32 cellular contexts compared by ENCODE assay signal in genomic region chr7:146844405-146844804, GRCh38.
DNase-seq lines count a peak whose midpoint lies in the region; ATAC-seq, FAIRE-seq and TF ChIP-seq lines count a peak whose summit lies in the region.
"Had no signal": no experiment of that assay in that cellular context is flagged by ENCODE, and none has a peak within 500 bp of the region (broad histone marks: within the 10 kb centered on the region; RNA-seq: fewer than 3 reads in every experiment).

No MANE protein-coding gene starts in this region.

- H3K9ac ChIP-seq in SK-N-MC (ENCODE audit: insufficient read length), result no peak overlapping the region
- H3K9ac ChIP-seq in SK-N-SH, result no peak overlapping the region
- no peak overlapping the region for H3K9ac ChIP-seq in colonic mucosa (ENCODE audit: low read depth in 2 of 2, low read length in 2 of 2)
- no peak overlapping the region for H3K9ac ChIP-seq in kidney (ENCODE audit: low read length in 2 of 2)
- H3K9ac ChIP-seq: BLaER1; BLaER1 treated with 17β-estradiol and CSF1 and Interleukin-3, amounts not matched to agents 10 nM and 100 nM had no signal

- no peaks in the 10 kb centered on the region for H4K20me1 ChIP-seq in SK-N-SH (ENCODE audit: insufficient read depth)
- H4K20me1 ChIP-seq: BLaER1; BLaER1 treated with 17β-estradiol and CSF1 and Interleukin-3, amounts not matched to agents 10 nM and 100 nM had no signal

- no peaks in the 10 kb centered on the region for H3K36me3 ChIP-seq in SK-N-MC (ENCODE audit: insufficient read depth, low read length)
- H3K36me3 ChIP-seq in SK-N-SH (replicated peaks in 1 of 2; ENCODE audit: control insufficient read depth in 1 of 2, insufficient read depth in 2 of 2, low read length in 1 of 2), result no peaks in the 10 kb centered on the region
- H3K36me3 ChIP-seq in colonic mucosa, result no peaks in the 10 kb centered on the region
- no peaks in the 10 kb centered on the region for H3K36me3 ChIP-seq in kidney (ENCODE audit: control insufficient read depth in 1 of 2, insufficient read depth in 2 of 2, low read length in 2 of 2)
- H3K36me3 ChIP-seq: BE2C; BLaER1; BLaER1 treated with 17β-estradiol and CSF1 and Interleukin-3, amounts not matched to agents 10 nM and 100 nM had no signal

- no peak for ATAC-seq in SK-N-SH treated with all-trans-retinoic acid at 6 μM for 48 hours
- ATAC-seq: A549; CD8-positive, alpha-beta T cell had no signal

- peaks cover 0 to 9% of the 10 kb centered on the region in 2 experiments; a peak in 2 of 4 replicates for H3K4me1 ChIP-seq in SK-N-SH (ENCODE audit: control insufficient read depth in 1 of 2, insufficient read depth in 2 of 2, low read depth in 1 of 2, low read length in 1 of 2)
- H3K4me1 ChIP-seq in colonic mucosa, result no peaks in the 10 kb centered on the region
- H3K4me1 ChIP-seq in kidney (ENCODE audit: control insufficient read depth in 1 of 2, insufficient read depth in 1 of 2, low read depth in 1 of 2, low read length in 2 of 2), result no peaks in the 10 kb centered on the region
- H3K4me1 ChIP-seq: A549; BLaER1; BLaER1 treated with 17β-estradiol and CSF1 and Interleukin-3, amounts not matched to agents 10 nM and 100 nM; Caco-2 had no signal

- H3K79me2 ChIP-seq in SK-N-SH (ENCODE audit: insufficient read depth), result no peaks in the 10 kb centered on the region

- H3K4me3 ChIP-seq in SK-N-MC, result no peak overlapping the region
- H3K4me3 ChIP-seq in SK-N-SH (ENCODE audit: low read depth in 2 of 2, low read length in 1 of 2), result no peak overlapping the region
- no peak overlapping the region for H3K4me3 ChIP-seq in colonic mucosa
- H3K4me3 ChIP-seq in kidney (ENCODE audit: low read length in 2 of 2), result no peak overlapping the region
- H3K4me3 ChIP-seq: A549; BLaER1; BLaER1 treated with 17β-estradiol and CSF1 and Interleukin-3, amounts not matched to agents 10 nM and 100 nM had no signal

- TF ChIP-seq CTCF in SK-N-SH (IDR thresholded peaks at IDR 0.05), result no peak
- no peak for TF ChIP-seq CTCF in colonic mucosa (IDR thresholded peaks at IDR 0.05)
- no peak for TF ChIP-seq CTCF in kidney (IDR thresholded peaks at IDR 0.05; ENCODE audit: borderline replicate concordance, extremely low read depth, insufficient read depth)

- 34% methylated on average over 2 of the region's 2 CpGs for WGBS in SK-N-SH (ENCODE audit: low lambda C conversion rate)

- CTCF ChIA-PET in SK-N-SH (lab: Yijun Ruan, JAX), result no interaction called here

- H2AFZ ChIP-seq in SK-N-SH (ENCODE audit: low read depth), result no peak overlapping the region

- TF ChIP-seq RAD21 in SK-N-SH (IDR thresholded peaks at IDR 0.05; ENCODE audit: low read length), result peak; percentile 39

- DNase-seq in SK-N-MC (ENCODE audit: low read depth, low spot score) (no peak), SK-N-SH (peak; percentile 70), colonic mucosa (no peak), globus pallidus (ENCODE audit: low spot score) (no peak), kidney (no peak)
- DNase-seq: 8988T; ACHN; AML-193; BE2C; C1 segment of cervical spinal cord; Caco-2; Calu3; CD4-positive, alpha-beta memory T cell; CD4-positive, alpha-beta T cell; CD4-positive, CD25-positive, alpha-beta regulatory T cell; CD8-positive, alpha-beta memory T cell; CD8-positive, alpha-beta T cell; COR-L47; DMS 273 treated with DMSO at 0.1 percent for 48 hours; DMS153; DMS53; DMS79; DMS79 treated with DMSO at 0.1 percent for 48 hours; DND-41; EL had no signal

- POLR2A ChIA-PET in SK-N-SH (lab: Yijun Ruan, JAX), result no interaction called here

- H3K9me2 ChIP-seq in SK-N-SH, result 0 out of 2 replicates have a peak, but pooled peaks cover 4% of the 10 kb centered on the region

- peak in 1 of 2 experiments; percentile 80; a peak in 2 of 4 replicates for TF ChIP-seq EP300 in SK-N-SH (IDR thresholded peaks at IDR 0.05; ENCODE audit: borderline replicate concordance in 1 of 2, low read depth in 1 of 2, low read length in 1 of 2)

- H3K27ac ChIP-seq in SK-N-MC (peak overlapping the region; percentile 52; the same call in 1 of the 2 replicates), SK-N-SH (ENCODE audit: low read depth in 2 of 2, low read length in 1 of 2) (peak overlapping the region in 1 of 2 experiments; percentile 60; a peak in 1 of 4 replicates), colonic mucosa (no peak overlapping the region), kidney (ENCODE audit: low read depth in 2 of 2, low read length in 2 of 2) (no peak overlapping the region)
- H3K27ac ChIP-seq: 22Rv1; A549; BLaER1; BLaER1 treated with 17β-estradiol and CSF1 and Interleukin-3, amounts not matched to agents 10 nM and 100 nM; C4-2B had no signal

- H3F3A ChIP-seq in SK-N-SH (replicated peaks; ENCODE audit: insufficient read depth), result no peaks in the 10 kb centered on the region

- H3K9me3 ChIP-seq in SK-N-MC (ENCODE audit: low read depth, low read length), result no peaks in the 10 kb centered on the region
- H3K9me3 ChIP-seq in SK-N-SH, result no peaks in the 10 kb centered on the region
- H3K9me3 ChIP-seq in colonic mucosa, result no peaks in the 10 kb centered on the region
- peaks cover 0 to 4% of the 10 kb centered on the region in 2 donors for H3K9me3 ChIP-seq in kidney (ENCODE audit: control insufficient read depth in 1 of 2, low read length in 2 of 2)
- H3K9me3 ChIP-seq: BE2C, BLaER1 had no signal

- intact Hi-C loops in colonic mucosa (cut with DNase I) (no loop called here), kidney (cut with DNase I) (no loop called here)

- no peak for FAIRE-seq in kidney (lab: Jason Lieb, UNC)
- FAIRE-seq: A549, D721Med had no signal

- H3K27me3 ChIP-seq in SK-N-SH (ENCODE audit: insufficient read depth) (no peaks in the 10 kb centered on the region), colonic mucosa (no peaks in the 10 kb centered on the region)
- H3K27me3 ChIP-seq: BE2C; BLaER1; BLaER1 treated with 17β-estradiol and CSF1 and Interleukin-3, amounts not matched to agents 10 nM and 100 nM had no signal

- no peak overlapping the region for H3K4me2 ChIP-seq in SK-N-SH
- H3K4me2 ChIP-seq: A549; BLaER1; BLaER1 treated with 17β-estradiol and CSF1 and Interleukin-3, amounts not matched to agents 10 nM and 100 nM had no signal

TF ChIP-seq in SK-N-SH, 30 proteins besides CTCF, POLR2A, EP300 and RAD21 (continues in another document):
- TF ChIP-seq FOSL2 (IDR thresholded peaks at IDR 0.05; ENCODE audit: borderline replicate concordance, low read depth) (no peak), IRF3 (IDR thresholded peaks at IDR 0.05; ENCODE audit: low read depth, low read length) (no peak), TEAD4 (IDR thresholded peaks at IDR 0.05; ENCODE audit: borderline replicate concordance, insufficient read depth) (peak; percentile 57; the same call in 1 of the 2 replicates), TCF12 (IDR thresholded peaks at IDR 0.05) (peak; percentile 38; the same call in 1 of the 2 replicates), GABPA (IDR thresholded peaks at IDR 0.05; ENCODE audit: low read depth) (no peak), YY1 (IDR thresholded peaks at IDR 0.05; ENCODE audit: low read depth) (no peak), SIN3A (IDR thresholded peaks at IDR 0.05; ENCODE audit: borderline replicate concordance, low read depth, low read length) (no peak), SMC3 (IDR thresholded peaks at IDR 0.05; ENCODE audit: low read depth, low read length) (no peak), FOXJ3 (CRISPR knock-in tag; IDR thresholded peaks at IDR 0.05) (0 out of 2 replicates have a peak, but pooled peaks have one; percentile 56), CHD2 (IDR thresholded peaks at IDR 0.05; ENCODE audit: low read length, partially characterized antibody) (peak; percentile 86)

TF ChIP-seq in SK-N-SH treated with all-trans-retinoic acid at 6 μM for 48 hours, 23 proteins besides CTCF, POLR2A, EP300 and RAD21 (continues in another document):
- no peak for TF ChIP-seq BACH2 (CRISPR knock-in tag; IDR thresholded peaks at IDR 0.05; ENCODE audit: borderline replicate concordance)
- no peak for TF ChIP-seq ZFP30 (CRISPR knock-in tag; IDR thresholded peaks at IDR 0.05)
- no peak for TF ChIP-seq ESRRG (CRISPR knock-in tag; IDR thresholded peaks at IDR 0.05)
- no peak for TF ChIP-seq PPARA (CRISPR knock-in tag; IDR thresholded peaks at IDR 0.05; ENCODE audit: borderline replicate concordance)
- no peak for TF ChIP-seq RARB (CRISPR knock-in tag; IDR thresholded peaks at IDR 0.05)
- no peak for TF ChIP-seq ARNTL (CRISPR knock-in tag; IDR thresholded peaks at IDR 0.05; ENCODE audit: borderline replicate concordance, low read depth)
- no peak for TF ChIP-seq OSR1 (CRISPR knock-in tag; IDR thresholded peaks at IDR 0.05)
- no peak for TF ChIP-seq PATZ1 (CRISPR knock-in tag; IDR thresholded peaks at IDR 0.05; ENCODE audit: borderline replicate concordance)
- no peak for TF ChIP-seq ZNF70 (CRISPR knock-in tag; IDR thresholded peaks at IDR 0.05)
- peak; percentile 88 for TF ChIP-seq SNAI2 (CRISPR knock-in tag; IDR thresholded peaks at IDR 0.05)
- TF ChIP-seq ZFP3 (CRISPR knock-in tag; IDR thresholded peaks at IDR 0.05), result no peak
- TF ChIP-seq ZC3H10 (CRISPR knock-in tag; IDR thresholded peaks at IDR 0.05), result no peak
- TF ChIP-seq ISL1 (CRISPR knock-in tag; IDR thresholded peaks at IDR 0.05), result peak; percentile 68
- TF ChIP-seq GLIS3 (CRISPR knock-in tag; IDR thresholded peaks at IDR 0.05), result no peak
